8 cellular contexts compared by ENCODE assay signal in genomic region chr13:43786766-43787517, GRCh38. TPM values are rescaled to one million over a fixed set of nuclear protein-coding genes. Genes with fewer than 3 reads are reported as not detected.
DNase-seq lines count a peak whose midpoint lies in the region; ATAC-seq and TF ChIP-seq lines count a peak whose summit lies in the region.

Gene ENOX1 (minus strand): TSS chr13:43786972.

- H3K27ac Mint-ChIP-seq in brain: peak within 1 kb of the TSS; percentile 79 to 97 (median 92)

- peak within 1 kb of the TSS; percentile 10 for H3K9ac ChIP-seq in rectal smooth muscle tissue (ENCODE audit: low read length)

- H3K4me1 ChIP-seq in iPS DF 6.9 (ENCODE audit: control insufficient read depth, insufficient read depth, low read length) (0 out of 2 replicates have a peak, but pooled peaks cover 1% of the 10 kb centered on the region), rectal smooth muscle tissue (ENCODE audit: control insufficient read depth, insufficient read depth, low read length) (peaks cover 12% of the 10 kb centered on the region)

- peaks cover 5% of the 10 kb centered on the region for H3K27me3 Mint-ChIP-seq in brain

- no peaks in the 10 kb centered on the region for H3K9me3 ChIP-seq in iPS DF 6.9 (ENCODE audit: control insufficient read depth, insufficient read depth, low read length)

- no peaks in the 10 kb centered on the region for H3K9me3 Mint-ChIP-seq in brain

- H3K27me3 ChIP-seq in iPS DF 6.9 (ENCODE audit: control insufficient read depth, insufficient read depth, low read length): peaks cover 10% of the 10 kb centered on the region; the same call in 1 of the 2 replicates
- H3K27me3 ChIP-seq in rectal smooth muscle tissue (ENCODE audit: control insufficient read depth, insufficient read depth, low read length): no peaks in the 10 kb centered on the region

- H3K4me3 ChIP-seq in iPS DF 6.9 (ENCODE audit: low read length): peak within 1 kb of the TSS; percentile 65; the same call in 1 of the 2 replicates
- peak within 1 kb of the TSS; percentile 82 for H3K4me3 ChIP-seq in rectal smooth muscle tissue (ENCODE audit: low read length)

- no peaks in the 10 kb centered on the region for H3K36me3 ChIP-seq in iPS DF 6.9 (ENCODE audit: control insufficient read depth, insufficient read depth, low read length)
- no peaks in the 10 kb centered on the region for H3K36me3 ChIP-seq in rectal smooth muscle tissue (ENCODE audit: control insufficient read depth, insufficient read depth, low read length)

- WGBS in iPS DF 6.9 (ENCODE audit: insufficient coverage, insufficient read length): no CpG with 5 or more reads among the region's 93 CpGs

- DNase-seq in ELF-1 (ENCODE audit: low read depth, low spot score): peak; percentile 77
- DNase-seq in RPMI8226: peak; percentile 39
- no peak for DNase-seq in iPS DF 6.9 (ENCODE audit: low read depth, low spot score)
- DNase-seq in NCI-H510A treated with DMSO at 0.1 percent for 48 hours (lab: John Stamatoyannopoulos, UW): no peak
- no peak for DNase-seq in T-helper 9 cell

- TF ChIP-seq CTCF in brain (conservative IDR thresholded peaks at IDR 0.05): peak in 1 of 2 experiments; percentile 44

- peaks cover 57% of the 10 kb centered on the region for H3K4me1 Mint-ChIP-seq in brain

- H3K4me3 Mint-ChIP-seq in brain: peak within 1 kb of the TSS; percentile 84 to 97 (median 87)

- peak; percentile 44 for ATAC-seq in HG02678 (IDR thresholded peaks at IDR 0.05; ENCODE audit: unreplicated experiment)

- no peaks in the 10 kb centered on the region for H3K36me3 Mint-ChIP-seq in brain

- H3K27ac ChIP-seq in iPS DF 6.9 (ENCODE audit: low read length): no peak within 1 kb of the TSS
- peak within 1 kb of the TSS; percentile 89 for H3K27ac ChIP-seq in rectal smooth muscle tissue (ENCODE audit: low read depth, low read length)

RNA-seq across cellular contexts. Expression of gene ENOX1, which starts in this region (rescaled TPM):
- polyA plus RNA-seq in brain (ENCODE audit: insufficient read depth, low read depth, low replicate concordance): 3.6 TPM

Comparison
In these comparisons a context has a peak if more than half of its experiments do, and no peak if none do; other contexts are left out.
1. DNase-seq: peak in ELF-1 (single experiment) and RPMI8226 (single experiment); none in iPS DF 6.9 (single experiment), NCI-H510A treated with DMSO at 0.1 percent for 48 hours (single experiment) and T-helper 9 cell (single experiment).